Comparison of ENCODE assay signal across 8 cellular contexts in genomic region chr10:5666324-5667220, GRCh38. TPM values are rescaled to one million over a fixed set of nuclear protein-coding genes. Genes with fewer than 3 reads are reported as not detected.
DNase-seq lines count a peak whose midpoint lies in the region; ATAC-seq and TF ChIP-seq lines count a peak whose summit lies in the region.

Gene ASB13 (minus strand): TSS chr10:5666595. CDS start chr10:5666551, 44 bp downstream.

- TF ChIP-seq CTCF in neural progenitor cell (IDR thresholded peaks at IDR 0.05) (peak; percentile 24), transverse colon (IDR thresholded peaks at IDR 0.05) (no peak)

- H3K9me3 Mint-ChIP-seq in activated naive CD4-positive, alpha-beta T cell treated with anti-CD3 and anti-CD28 coated beads for 36 hours = no peaks in the 10 kb centered on the region
- no peaks in the 10 kb centered on the region for H3K9me3 Mint-ChIP-seq in neural progenitor cell

- intact Hi-C loops in activated naive CD4-positive, alpha-beta T cell treated with anti-CD3 and anti-CD28 coated beads for 36 hours (cut with micrococcal nuclease) = loop anchor here (1.0 kb wide), 1 partner anchor 18 kb away; the partner anchor contains the start of gene TASOR2
- intact Hi-C loops in transverse colon (cut with DNase I; ENCODE audit: low total_unique reads) = no loop called here

- peaks cover 18% of the 10 kb centered on the region for H3K79me2 ChIP-seq in neural progenitor cell (ENCODE audit: low read depth)

- peak; percentile 72 for ATAC-seq in HG02884 (IDR thresholded peaks at IDR 0.05; ENCODE audit: unreplicated experiment)

- H3K27me3 ChIP-seq in neural progenitor cell (peaks cover 35% of the 10 kb centered on the region), transverse colon (no peaks in the 10 kb centered on the region)

- no peaks in the 10 kb centered on the region for H3K36me3 Mint-ChIP-seq in activated naive CD4-positive, alpha-beta T cell treated with anti-CD3 and anti-CD28 coated beads for 36 hours (ENCODE audit: low read depth)
- no peaks in the 10 kb centered on the region for H3K36me3 Mint-ChIP-seq in neural progenitor cell

- WGBS in transverse colon (ENCODE audit: low coverage in 1 of 2), 2 donors = 11 to 21% methylated on average over 10 to 31 of the region's 87 CpGs

- H3K9me3 ChIP-seq in neural progenitor cell (ENCODE audit: low read depth) = no peaks in the 10 kb centered on the region
- no peaks in the 10 kb centered on the region for H3K9me3 ChIP-seq in transverse colon

- H3K4me2 ChIP-seq in neural progenitor cell = peak within 1 kb of the TSS; percentile 90

- peaks cover 34% of the 10 kb centered on the region for H3F3A ChIP-seq in neural progenitor cell (ENCODE audit: low read depth)

- no peak for TF ChIP-seq EP300 in transverse colon (IDR thresholded peaks at IDR 0.05; ENCODE audit: low read depth)

- H3K27ac ChIP-seq in neural progenitor cell = no peak within 1 kb of the TSS
- H3K27ac ChIP-seq in transverse colon = peak within 1 kb of the TSS; percentile 84 to 89 (median 87)

- peak within 1 kb of the TSS; percentile 99 for H2AFZ ChIP-seq in neural progenitor cell (replicated peaks)

- DNase-seq in NCI-H1417 (lab: John Stamatoyannopoulos, UW) = peak; percentile 28 to 56 (median 43)
- DNase-seq in NCI-H1417 treated with DMSO at 0.1 percent for 48 hours (lab: John Stamatoyannopoulos, UW) = no peak
- DNase-seq in NOMO-1 treated with DMSO at 0.1 percent for 48 hours (lab: John Stamatoyannopoulos, UW; ENCODE audit: unreplicated experiment) = peak; percentile 51
- peak; percentile 45 for DNase-seq in activated naive CD4-positive, alpha-beta T cell treated with anti-CD3 and anti-CD28 coated beads for 36 hours
- DNase-seq in globus pallidus (ENCODE audit: low spot score) = peak; percentile 67
- DNase-seq in neural progenitor cell (ENCODE audit: low spot score) = peak; percentile 89
- DNase-seq in transverse colon = peak; percentile 80

- H3K27ac Mint-ChIP-seq in activated naive CD4-positive, alpha-beta T cell treated with anti-CD3 and anti-CD28 coated beads for 36 hours = peak within 1 kb of the TSS; percentile 39
- peak within 1 kb of the TSS; percentile 93 for H3K27ac Mint-ChIP-seq in neural progenitor cell

- H3K4me3 ChIP-seq in neural progenitor cell (peak within 1 kb of the TSS; percentile 99), transverse colon (peak within 1 kb of the TSS; percentile 72 to 92 (median 89))

- CTCF ChIA-PET in activated naive CD4-positive, alpha-beta T cell treated with anti-CD3 and anti-CD28 coated beads for 36 hours (lab: Charles Lee) = interaction anchor here (0.6 kb wide), 2 partner anchors 19 to 207 kb away, joined by 3 read pairs; no protein-coding TSS in a partner anchor

- no peak for TF ChIP-seq POLR2A in transverse colon (IDR thresholded peaks at IDR 0.05)

- peak within 1 kb of the TSS; percentile 69 for H3K9ac ChIP-seq in neural progenitor cell

- H3K4me1 Mint-ChIP-seq in activated naive CD4-positive, alpha-beta T cell treated with anti-CD3 and anti-CD28 coated beads for 36 hours (ENCODE audit: low read depth) = peaks cover 13% of the 10 kb centered on the region
- H3K4me1 Mint-ChIP-seq in neural progenitor cell = peaks cover 21% of the 10 kb centered on the region

- H3K27me3 Mint-ChIP-seq in activated naive CD4-positive, alpha-beta T cell treated with anti-CD3 and anti-CD28 coated beads for 36 hours (ENCODE audit: low read depth) = no peaks in the 10 kb centered on the region
- peaks cover 13% of the 10 kb centered on the region for H3K27me3 Mint-ChIP-seq in neural progenitor cell (ENCODE audit: insufficient read depth, low read depth)

- H3K4me1 ChIP-seq in neural progenitor cell (peaks cover 30% of the 10 kb centered on the region), transverse colon (peaks cover 5 to 42% (median 14%) of the 10 kb centered on the region in 4 donors)

- H4K20me1 ChIP-seq in neural progenitor cell (ENCODE audit: low read depth) = peaks cover 20% of the 10 kb centered on the region

- in situ Hi-C loops in transverse colon (cut with MboI; ENCODE audit: low pct_ligation_motif_present in 1 of 4, low pct_unique_long_range_greater_than_20kb in 1 of 4, low sequenced_read_pairs in 3 of 4) = no loop called here

- H3K36me3 ChIP-seq in neural progenitor cell = no peaks in the 10 kb centered on the region
- H3K36me3 ChIP-seq in transverse colon = no peaks in the 10 kb centered on the region

- H3K4me3 Mint-ChIP-seq in activated naive CD4-positive, alpha-beta T cell treated with anti-CD3 and anti-CD28 coated beads for 36 hours = peak within 1 kb of the TSS; percentile 86
- H3K4me3 Mint-ChIP-seq in neural progenitor cell = peak within 1 kb of the TSS; percentile 97

RNA-seq across cellular contexts. Expression of gene ASB13, which starts in this region (rescaled TPM):
- 1 to 10 TPM; 7.0 to 7.2 TPM for total RNA-seq in activated naive CD4-positive, alpha-beta T cell treated with anti-CD3 and anti-CD28 coated beads for 36 hours
- total RNA-seq in neural progenitor cell (ENCODE audit: low replicate concordance) (15.0 and 18.1 TPM in 2 replicates), transverse colon (10 to 100 TPM; 14.5 to 73.3 (median 61.0) TPM)
